Comparison of ENCODE assay signal across 22 cellular contexts in the genomic region with DNA sequence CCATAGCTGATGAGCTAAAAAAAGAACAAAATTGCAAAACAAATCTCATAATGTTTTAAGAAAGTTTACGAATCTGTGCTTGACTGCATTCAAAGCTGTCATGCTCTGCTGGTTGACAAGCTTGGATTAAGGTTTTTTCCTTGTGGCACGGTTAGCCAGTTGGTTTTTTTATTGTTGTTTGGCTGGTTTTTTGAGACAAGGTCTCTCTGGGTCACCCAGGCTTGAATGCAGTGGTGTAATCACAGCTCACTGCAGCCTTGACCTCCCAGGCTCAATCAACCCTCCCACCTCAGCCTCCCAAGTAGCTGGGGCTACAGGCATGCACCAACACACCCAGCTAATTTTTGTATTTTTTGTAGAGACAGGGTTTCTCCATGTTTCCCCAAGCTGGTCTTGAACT.
"Had no signal": no experiment of that assay in that cellular context is flagged by ENCODE, and none has a peak within 500 bp of the region (broad histone marks: within the 10 kb centered on the region; RNA-seq: fewer than 3 reads in every experiment).

No MANE protein-coding gene starts in this region.

- DNase-seq: activated CD4-positive, alpha-beta T cell treated with anti-CD3 and anti-CD28 coated beads, Interleukin-2, amount 50 U/mL, for 1 hour; activated naive CD4-positive, alpha-beta T cell treated with Interleukin-2 at 50 U/mL for 16 hours; anterior cingulate cortex; brain microvascular endothelial cell; esophagus squamous epithelium; foreskin fibroblast; glutamatergic neuron; immature natural killer cell; left lung; natural killer cell; nucleus accumbens; right cardiac atrium; small intestine; stimulated activated CD4-positive, alpha-beta T cell treated with anti-CD3 and anti-CD28 coated beads, Interleukin-4, amount 100 ng/mL, for 24 hours; stimulated activated naive CD4-positive, alpha-beta T cell; substantia nigra; trophoblast cell had no signal

- H3K36me3 Mint-ChIP-seq: natural killer cell had no signal

- H3K4me1 Mint-ChIP-seq: activated T-helper 17 cell treated with anti-CD3 and anti-CD28 coated beads, Interleukin-2, amount 50 U/mL, for 72 hours; central memory CD8-positive, alpha-beta T cell; natural killer cell had no signal

- H3K4me3 Mint-ChIP-seq: activated T-helper 17 cell treated with anti-CD3 and anti-CD28 coated beads, Interleukin-2, amount 50 U/mL, for 72 hours; central memory CD8-positive, alpha-beta T cell; immature natural killer cell; natural killer cell; T-helper 2 cell treated with Interferon-gamma antibody and Interleukin-4, amounts not matched to agents 5 μg/mL and 100 μg/mL, for 36 hours had no signal

- ATAC-seq: activated CD4-positive, CD25-positive, alpha-beta regulatory T cell treated with anti-CD3 and anti-CD28 coated beads, Interleukin-2, amount 50 U/mL, for 24 hours; activated T-helper 17 cell treated with anti-CD3 and anti-CD28 coated beads, Interleukin-2, amount 50 U/mL, for 72 hours; left lung; natural killer cell; right cardiac atrium had no signal

- H3K27me3 Mint-ChIP-seq: activated T-helper 17 cell treated with anti-CD3 and anti-CD28 coated beads, Interleukin-2, amount 50 U/mL, for 72 hours; central memory CD8-positive, alpha-beta T cell; progenitor cell of endocrine pancreas had no signal

- H3K27ac Mint-ChIP-seq: activated T-helper 17 cell treated with anti-CD3 and anti-CD28 coated beads, Interleukin-2, amount 50 U/mL, for 72 hours; natural killer cell; progenitor cell of endocrine pancreas; T-helper 2 cell treated with Interferon-gamma antibody and Interleukin-4, amounts not matched to agents 5 μg/mL and 100 μg/mL, for 36 hours had no signal

- H3K9me3 Mint-ChIP-seq: activated T-helper 17 cell treated with anti-CD3 and anti-CD28 coated beads, Interleukin-2, amount 50 U/mL, for 72 hours; central memory CD8-positive, alpha-beta T cell; immature natural killer cell; natural killer cell; T-helper 2 cell treated with Interferon-gamma antibody and Interleukin-4, amounts not matched to agents 5 μg/mL and 100 μg/mL, for 36 hours had no signal
